Comparison of ENCODE assay signal across 10 cellular contexts in genomic region chr5:149799119-149799623, GRCh38.
A peak's percentile ranks its signal among the peaks of the same experiment; 100 is the strongest.
DNase-seq lines count a peak whose midpoint lies in the region; ATAC-seq lines count a peak whose summit lies in the region.
"Had no signal": no experiment of that assay in that cellular context is flagged by ENCODE, and none has a peak within 500 bp of the region (broad histone marks: within the 10 kb centered on the region; RNA-seq: fewer than 3 reads in every experiment).

No MANE protein-coding gene starts in this region.

- peak; percentile 77 for DNase-seq in HS-5 (ENCODE audit: low read depth)
- DNase-seq in T1000 (lab: John Stamatoyannopoulos, UW), result peak; percentile 70
- DNase-seq in glomerular visceral epithelial cell (ENCODE audit: extremely low spot score), result peak; percentile 99
- peak; percentile 63 for DNase-seq in stromal cell of bone marrow (ENCODE audit: low read depth)
- no peak for DNase-seq in T-helper 1 cell
- DNase-seq in stimulated activated naive CD4-positive, alpha-beta T cell (lab: John Stamatoyannopoulos, UW), result no peak
- no peak for DNase-seq in SIG-M5 (lab: John Stamatoyannopoulos, UW)
- DNase-seq: upper lobe of left lung had no signal

- no peak for ATAC-seq in GM18873 (IDR thresholded peaks at IDR 0.05; ENCODE audit: low FRiP score, unreplicated experiment)
- ATAC-seq: natural killer cell treated with Interleukin-12 subunit alpha and Interleukin-12 subunit beta and Interleukin-15 and Interleukin-18, amount 100 ng/mL, for 72 hours had no signal

Comparison
In these comparisons a context has a peak if more than half of its experiments do, and no peak if none do; other contexts are left out.
1. DNase-seq: peak in HS-5 (single experiment), T1000 (single experiment), glomerular visceral epithelial cell (single experiment) and stromal cell of bone marrow (single experiment); none in T-helper 1 cell (0 of 5), stimulated activated naive CD4-positive, alpha-beta T cell (0 of 6) and SIG-M5 (single experiment).